ENCODE assay signal across 11 cellular contexts in the genomic region with DNA sequence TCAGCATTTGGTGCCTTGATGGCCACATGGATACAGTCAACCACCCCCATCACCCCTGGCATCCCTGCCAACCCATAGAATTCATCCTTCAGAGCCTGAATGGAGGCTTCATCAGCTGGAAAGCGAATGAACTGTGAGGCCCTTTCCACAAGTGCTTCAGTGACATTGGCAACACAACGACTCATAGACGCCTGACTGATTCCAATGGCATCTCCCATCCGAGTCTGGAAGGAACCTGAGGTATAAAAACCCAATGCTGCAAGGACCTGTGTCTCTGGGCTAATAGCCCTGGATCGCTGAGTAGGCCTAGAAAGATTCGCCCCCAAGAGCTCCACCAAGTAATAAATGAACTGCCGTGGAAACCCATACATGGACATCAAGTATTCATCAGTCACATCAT. TPM values are rescaled to one million over a fixed set of nuclear protein-coding genes. Genes with fewer than 3 reads are reported as not detected.
A peak's percentile ranks its signal among the peaks of the same experiment; 100 is the strongest.
DNase-seq lines count a peak whose midpoint lies in the region; ATAC-seq and TF ChIP-seq lines count a peak whose summit lies in the region.
"Had no signal": no experiment of that assay in that cellular context is flagged by ENCODE, and none has a peak within 500 bp of the region (broad histone marks: within the 10 kb centered on the region; RNA-seq: fewer than 3 reads in every experiment).

No MANE protein-coding gene starts in this region.

- H3K9me3 ChIP-seq in transverse colon = no peaks in the 10 kb centered on the region
- H3K9me3 ChIP-seq: right atrium auricular region had no signal

- DNase-seq in A172 (ENCODE audit: low spot score) (peak; percentile 28), Calu3 (no peak), T-cell (no peak), foreskin fibroblast (peak; percentile 35 to 57), GM19238 (ENCODE audit: insufficient read length, low spot score) (no peak), transverse colon (no peak), GM19240 (ENCODE audit: insufficient read length, low spot score) (no peak)
- DNase-seq: SIG-M5 had no signal

- H3K36me3 ChIP-seq in transverse colon = no peaks in the 10 kb centered on the region
- H3K36me3 ChIP-seq: right atrium auricular region had no signal

- H3K27ac ChIP-seq in transverse colon = no peak overlapping the region

- H3K27ac Mint-ChIP-seq in Calu3 (ENCODE audit: unreplicated experiment) = no peak overlapping the region
- no peak overlapping the region for H3K27ac Mint-ChIP-seq in T-cell

- H3K4me1 Mint-ChIP-seq in Calu3 (ENCODE audit: low read depth, unreplicated experiment) (peaks cover 15% of the 10 kb centered on the region), T-cell (peaks cover 38 to 45% (median 41%) of the 10 kb centered on the region in 3 donors)

- peaks cover 6 to 37% (median 22%) of the 10 kb centered on the region in 4 donors for H3K4me1 ChIP-seq in transverse colon

- 96% methylated on average over 7 of the region's 7 CpGs; no CpG with 5 or more reads in 1 of the 2 donors for WGBS in transverse colon (ENCODE audit: low coverage in 1 of 2), 2 donors

- no peaks in the 10 kb centered on the region for H3K9me3 Mint-ChIP-seq in Calu3 (ENCODE audit: low read depth, unreplicated experiment)
- H3K9me3 Mint-ChIP-seq in T-cell = no peaks in the 10 kb centered on the region

- no peak for TF ChIP-seq POLR2A in transverse colon (IDR thresholded peaks at IDR 0.05)

- TF ChIP-seq CTCF in Calu3 (IDR thresholded peaks at IDR 0.05; ENCODE audit: unreplicated experiment) = no peak
- no peak for TF ChIP-seq CTCF in foreskin fibroblast (IDR thresholded peaks at IDR 0.05; ENCODE audit: low read depth, low read length)
- no peak for TF ChIP-seq CTCF in transverse colon (IDR thresholded peaks at IDR 0.05)

- H3K36me3 Mint-ChIP-seq in Calu3 (ENCODE audit: insufficient read depth, unreplicated experiment) = peaks cover 38% of the 10 kb centered on the region
- H3K36me3 Mint-ChIP-seq in T-cell = no peaks in the 10 kb centered on the region

- no peak for TF ChIP-seq EP300 in transverse colon (IDR thresholded peaks at IDR 0.05; ENCODE audit: low read depth)

- in situ Hi-C loops in transverse colon (cut with MboI; ENCODE audit: low pct_ligation_motif_present in 1 of 4, low pct_unique_long_range_greater_than_20kb in 1 of 4, low sequenced_read_pairs in 3 of 4) = no loop called here

- peak overlapping the region; percentile 88 for H3K4me3 Mint-ChIP-seq in Calu3 (ENCODE audit: low read depth, unreplicated experiment)
- H3K4me3 Mint-ChIP-seq in T-cell = peak overlapping the region; percentile 92 to 99 (median 94)

- ATAC-seq in T-cell (replicated peaks in 1 of 4) (no peak), GM21526 (IDR thresholded peaks at IDR 0.05; ENCODE audit: low FRiP score, unreplicated experiment) (no peak)

- intact Hi-C loops in Calu3 (cut with micrococcal nuclease; ENCODE audit: unreplicated experiment) (no loop called here), transverse colon (cut with DNase I; ENCODE audit: low total_unique reads) (no loop called here)

- CTCF ChIA-PET in Calu3 (lab: Charles Lee) (no interaction called here), T-cell (lab: Charles Lee) (interaction anchor here (0.5 to 0.7 kb wide), 2 partner anchors 496 to 1455 kb away, joined by 3 read pairs; no protein-coding TSS in a partner anchor)

- no peaks in the 10 kb centered on the region for H3K27me3 Mint-ChIP-seq in Calu3 (ENCODE audit: unreplicated experiment)
- H3K27me3 Mint-ChIP-seq in T-cell = no peaks in the 10 kb centered on the region

- BruUV-seq in Calu3 (replicated peaks; lab: Mats Ljungman, UMichigan) = no TSS peak

- no peaks in the 10 kb centered on the region for H3K27me3 ChIP-seq in transverse colon
- H3K27me3 ChIP-seq: foreskin keratinocyte, right atrium auricular region had no signal

- no peak overlapping the region for H3K4me3 ChIP-seq in foreskin fibroblast (ENCODE audit: low read depth in 1 of 2, low read length in 2 of 2)
- H3K4me3 ChIP-seq in transverse colon = no peak overlapping the region

- POLR2A ChIA-PET in T-cell (lab: Charles Lee) = interaction anchor here in 1 of 2 donors (0.6 kb wide), 1 partner anchor 58 kb away, joined by 3 read pairs; no protein-coding TSS in a partner anchor

RNA-seq across cellular contexts. Expression of a gene that starts 1.3 kb away (rescaled TPM):
- 5.2 and 7.4 TPM in 2 replicates for total RNA-seq in A172 (2014; rRNA removed; shearing (Covaris generic))
- total RNA-seq in Calu3 (2022) (8.2 and 10.1 TPM in 2 replicates), T-cell (10 to 100 TPM in 3 of 5 donors, 1 to 10 TPM in 2; 6.7 to 17.3 (median 10.3) TPM), transverse colon (1 to 10 TPM in 3 of 4 donors, not detected in 1; 3.1 to 4.8 (median 3.4) TPM)

RNA-seq across cellular contexts. Expression of a gene that starts 1.6 kb away (rescaled TPM):
- total RNA-seq in A172 (2014; rRNA removed; shearing (Covaris generic)) = 66.5 and 93.3 TPM in 2 replicates
- total RNA-seq in Calu3 (2022) (53.2 and 57.1 TPM in 2 replicates), T-cell (100 to 1,000 TPM in 4 of 5 donors, 10 to 100 TPM in 1; 91.8 to 115 (median 102) TPM), transverse colon (100 to 1,000 TPM in 2 of 4 donors, 10 to 100 TPM in 2; 40.8 to 128 (median 112) TPM)

RNA-seq across cellular contexts. Expression of a gene that starts 21.9 kb away (rescaled TPM):
- 27.3 and 44.3 TPM in 2 replicates for total RNA-seq in A172 (2014; rRNA removed; shearing (Covaris generic))
- total RNA-seq in Calu3 (2022) = 35.0 and 42.2 TPM in 2 replicates
- 10 to 100 TPM; 35.5 to 49.7 (median 42.7) TPM for total RNA-seq in T-cell
- total RNA-seq in transverse colon = 10 to 100 TPM; 43.4 to 48.9 (median 46.3) TPM

Comparison
In these comparisons a context has a peak if more than half of its experiments do, and no peak if none do; other contexts are left out.
1. DNase-seq: peak in A172 (single experiment) and foreskin fibroblast (2 of 2); none in Calu3 (single experiment), T-cell (0 of 34), GM19238 (single experiment), transverse colon (single experiment) and GM19240 (single experiment).